1 cellular context compared by ENCODE assay signal in genomic region chr5:126594077-126594476, GRCh38.
TF ChIP-seq lines count a peak whose summit lies in the region.

No MANE protein-coding gene starts in this region.

TF ChIP-seq in HCT116, 20 proteins besides CTCF, POLR2A, EP300 and RAD21 (continued from another document):
- no peak for TF ChIP-seq REST (IDR thresholded peaks at IDR 0.05; ENCODE audit: low read depth)
- no peak for TF ChIP-seq EZH2 (IDR thresholded peaks at IDR 0.05)
- TF ChIP-seq FOSL1 (IDR thresholded peaks at IDR 0.05; ENCODE audit: low read depth) = no peak
- no peak for TF ChIP-seq MAX (IDR thresholded peaks at IDR 0.05)
- no peak for TF ChIP-seq SP1 (IDR thresholded peaks at IDR 0.05; ENCODE audit: low read depth)
